Comparison of ENCODE assay signal across 20 cellular contexts in the genomic region with DNA sequence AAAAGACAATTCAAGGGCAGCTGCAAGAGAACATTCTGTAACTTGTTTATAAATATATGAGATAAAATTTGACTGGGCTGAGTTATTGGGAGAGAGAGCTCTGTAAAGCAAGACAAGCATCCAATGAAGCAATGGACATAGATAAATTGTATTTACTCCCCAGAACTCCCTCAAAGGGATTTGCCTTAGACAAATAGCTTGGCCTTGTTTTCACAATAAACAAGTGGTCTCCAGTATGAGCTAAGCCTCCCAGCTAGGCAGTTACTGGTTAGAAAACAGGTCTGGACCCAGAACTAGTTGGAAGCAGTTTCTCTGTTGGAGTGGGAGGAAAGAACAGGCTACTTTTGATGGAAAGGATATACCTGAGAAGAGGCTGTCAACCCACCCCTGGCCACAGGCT. TPM values are rescaled to one million over a fixed set of nuclear protein-coding genes. Genes with fewer than 3 reads are reported as not detected.
DNase-seq lines count a peak whose midpoint lies in the region; ATAC-seq, FAIRE-seq and TF ChIP-seq lines count a peak whose summit lies in the region.
"Had no signal": no experiment of that assay in that cellular context is flagged by ENCODE, and none has a peak within 500 bp of the region (broad histone marks: within the 10 kb centered on the region; RNA-seq: fewer than 3 reads in every experiment).

No MANE protein-coding gene starts in this region.

- TF ChIP-seq POLR2A in K562 (conservative IDR thresholded peaks at IDR 0.05): no peak
- no peak for TF ChIP-seq POLR2A in testis (IDR thresholded peaks at IDR 0.05)

- H3K36me3 ChIP-seq in K562 (ENCODE audit: control insufficient read depth, insufficient read depth, low read length): no peaks in the 10 kb centered on the region
- H3K36me3 ChIP-seq in testis (ENCODE audit: low read depth, missing control alignments): no peaks in the 10 kb centered on the region
- H3K36me3 ChIP-seq: BLaER1 treated with 17β-estradiol and CSF1 and Interleukin-3, amounts not matched to agents 10 nM and 100 nM had no signal

- no peak overlapping the region for H3K27ac ChIP-seq in K562 (ENCODE audit: extremely low read depth, low read depth, low read length)
- H3K27ac ChIP-seq in testis: peak overlapping the region; percentile 52 to 87
- H3K27ac ChIP-seq: BLaER1 treated with 17β-estradiol and CSF1 and Interleukin-3, amounts not matched to agents 10 nM and 100 nM had no signal

- ATAC-seq in K562 (peak; percentile 50; the same call in 2 of the 3 replicates), GM18873 (IDR thresholded peaks at IDR 0.05; ENCODE audit: low FRiP score, unreplicated experiment) (no peak)
- ATAC-seq: CD8-positive, alpha-beta T cell; HCT116 had no signal

- H3K4me1 ChIP-seq in K562 (replicated peaks in 1 of 2; ENCODE audit: control insufficient read depth in 2 of 2, insufficient read depth in 2 of 2, low read length in 2 of 2) (no peaks in the 10 kb centered on the region), testis (peaks cover 29% of the 10 kb centered on the region)
- H3K4me1 ChIP-seq: BLaER1 treated with 17β-estradiol and CSF1 and Interleukin-3, amounts not matched to agents 10 nM and 100 nM had no signal

- no peak for FAIRE-seq in K562 (lab: Jason Lieb, UNC)
- FAIRE-seq: HTR-8/SVneo had no signal

- no TSS peak for BruUV-seq in K562 (replicated peaks; lab: Mats Ljungman, UMichigan)

- peak overlapping the region; percentile 17 for H3K27ac Mint-ChIP-seq in mesothelial cell of epicardium
- H3K27ac Mint-ChIP-seq: B cell; CD8-positive, alpha-beta T cell; HFFc6 had no signal

- peaks cover 12% of the 10 kb centered on the region for H3K4me1 Mint-ChIP-seq in mesothelial cell of epicardium
- H3K4me1 Mint-ChIP-seq: B cell had no signal

- POLR2A ChIA-PET in K562 (lab: Yijun Ruan, JAX): interaction anchor here (1.2 to 2.0 kb wide), 4 partner anchors 9 to 25 kb away, joined by 3 to 6 read pairs (median 4); partner anchors contain the start of gene SUCO

- H3K27me3 ChIP-seq in K562 (ENCODE audit: control insufficient read depth in 2 of 2, insufficient read depth in 2 of 2, low read length in 2 of 2): no peaks in the 10 kb centered on the region; a peak in 1 of 5 replicates
- H3K27me3 ChIP-seq in testis: no peaks in the 10 kb centered on the region
- H3K27me3 ChIP-seq: BLaER1 treated with 17β-estradiol and CSF1 and Interleukin-3, amounts not matched to agents 10 nM and 100 nM had no signal

- CTCF ChIA-PET in K562 (lab: Yijun Ruan, JAX; ENCODE audit: low intra/inter-chr PET ratio): no interaction called here

- H3K4me2 ChIP-seq in K562 (ENCODE audit: insufficient read depth, low read length): no peak overlapping the region
- H3K4me2 ChIP-seq: BLaER1 treated with 17β-estradiol and CSF1 and Interleukin-3, amounts not matched to agents 10 nM and 100 nM had no signal

- no peak for TF ChIP-seq CTCF in K562 (IDR thresholded peaks at IDR 0.05 in 2 of 3, conservative IDR thresholded peaks at IDR 0.05 in 1 of 3; ENCODE audit: insufficient read depth in 2 of 3, low read depth in 1 of 3, low read length in 3 of 3)
- TF ChIP-seq CTCF in mesothelial cell of epicardium (IDR thresholded peaks at IDR 0.05; ENCODE audit: unreplicated experiment): no peak
- TF ChIP-seq CTCF in testis (IDR thresholded peaks at IDR 0.05): no peak

- H3K9me3 ChIP-seq in K562 (replicated peaks; ENCODE audit: control insufficient read depth, insufficient read depth, low read depth, low read length): no peaks in the 10 kb centered on the region
- no peaks in the 10 kb centered on the region for H3K9me3 ChIP-seq in testis
- H3K9me3 ChIP-seq: BLaER1 treated with 17β-estradiol and CSF1 and Interleukin-3, amounts not matched to agents 10 nM and 100 nM had no signal

- H4K20me1 ChIP-seq in K562 (replicated peaks; ENCODE audit: control insufficient read depth, insufficient read depth, low read length): no peaks in the 10 kb centered on the region
- H4K20me1 ChIP-seq: BLaER1 treated with 17β-estradiol and CSF1 and Interleukin-3, amounts not matched to agents 10 nM and 100 nM had no signal

- H3K9me3 Mint-ChIP-seq in mesothelial cell of epicardium: peaks cover 6% of the 10 kb centered on the region
- H3K9me3 Mint-ChIP-seq: CD8-positive, alpha-beta T cell; HFFc6 had no signal

- no peaks in the 10 kb centered on the region for H3K79me2 ChIP-seq in K562 (ENCODE audit: control insufficient read depth, insufficient read depth, low read length)

- H3K36me3 Mint-ChIP-seq in mesothelial cell of epicardium: no peaks in the 10 kb centered on the region
- H3K36me3 Mint-ChIP-seq: CD8-positive, alpha-beta T cell had no signal

- no peak for TF ChIP-seq EP300 in K562 (IDR thresholded peaks at IDR 0.05; ENCODE audit: low read length)

- H3K27me3 Mint-ChIP-seq in mesothelial cell of epicardium (ENCODE audit: low read depth): no peaks in the 10 kb centered on the region

- intact Hi-C loops in K562 (cut with micrococcal nuclease) (no loop called here), testis (cut with DNase I; ENCODE audit: low total_unique reads) (no loop called here)

- in situ Hi-C loops in K562 (cut with MboI): no loop called here

- no peak overlapping the region for H3K4me3 ChIP-seq in K562
- no peak overlapping the region for H3K4me3 ChIP-seq in testis
- H3K4me3 ChIP-seq: BLaER1 treated with 17β-estradiol and CSF1 and Interleukin-3, amounts not matched to agents 10 nM and 100 nM had no signal

- H3K9me1 ChIP-seq in K562 (ENCODE audit: control insufficient read depth, insufficient read depth, low read length): no peaks in the 10 kb centered on the region

- no peak overlapping the region for H3K9ac ChIP-seq in K562 (ENCODE audit: insufficient read depth in 1 of 2, low read depth in 2 of 2, low read length in 2 of 2)
- H3K9ac ChIP-seq: BLaER1 treated with 17β-estradiol and CSF1 and Interleukin-3, amounts not matched to agents 10 nM and 100 nM had no signal

- TF ChIP-seq RAD21 in K562 (CRISPR knock-in tag; conservative IDR thresholded peaks at IDR 0.05 in 1 of 2, IDR thresholded peaks at IDR 0.05 in 1 of 2): no peak

- H3K4me3 Mint-ChIP-seq in mesothelial cell of epicardium: no peak overlapping the region
- H3K4me3 Mint-ChIP-seq: B cell; CD8-positive, alpha-beta T cell; HFFc6 had no signal

- no peak overlapping the region for H2AFZ ChIP-seq in K562 (ENCODE audit: low read depth, low read length)

- DNase-seq in ELF-1 (ENCODE audit: low read depth, low spot score) (peak; percentile 73), K562 (ENCODE audit: extremely low read depth in 1 of 4, low spot score in 3 of 4) (no peak), mesothelial cell of epicardium (ENCODE audit: low spot score in 2 of 2, unreplicated experiment in 2 of 2) (no peak), testis (no peak), NCI-H1436 treated with DMSO at 0.1 percent for 48 hours (lab: John Stamatoyannopoulos, UW) (no peak)
- no peak for DNase-seq in stimulated activated CD4-positive, alpha-beta T cell treated with anti-CD3 and anti-CD28 coated beads, Interleukin-1b, Interleukin-23, amount 100 ng/mL, for 48 hours
- DNase-seq: 8988T; Calu3; CD8-positive, alpha-beta T cell; GDM1; GOT3; H7; HFFc6; IMR-90; KBM-7 had no signal

TF ChIP-seq in K562, 482 proteins besides CTCF, POLR2A, EP300 and RAD21 (continues in another document):
- TF ChIP-seq ZFPM2 (CRISPR knock-in tag; IDR thresholded peaks at IDR 0.05) (no peak), STAT5A (IDR thresholded peaks at IDR 0.05; ENCODE audit: borderline replicate concordance, low read length) (no peak), MEF2D (tag; conservative IDR thresholded peaks at IDR 0.05; ENCODE audit: low read depth) (no peak), ZNF431 (CRISPR knock-in tag; IDR thresholded peaks at IDR 0.05) (no peak)

RNA-seq across cellular contexts. Expression of gene SUCO, which starts 25.2 kb away (rescaled TPM):
- 40.3 and 147 TPM in 2 replicates for total RNA-seq in K562 (2011; cell fraction: chromatin; rRNA removed; ENCODE audit: low replicate concordance)
- 13.8 and 22.6 TPM in 2 replicates for total RNA-seq in K562 (2011; cell fraction: nucleolus; rRNA removed)
- total RNA-seq in K562 (2011; cell fraction: nucleoplasm; rRNA removed): 55.4 and 77.5 TPM in 2 replicates
- total RNA-seq in K562 (2014; rRNA removed): 9.1 and 9.4 TPM in 2 replicates
- 19.2 and 22.3 TPM in 2 replicates for total RNA-seq in K562 (2014; rRNA removed; fragmentation: Illumina TruSeq; extraction: Trizol)
- total RNA-seq in K562 (2015; rRNA removed; fragmentation: Illumina TruSeq; extraction: Trizol): 18.8 and 20.6 TPM in 2 replicates
- 15.9 and 18.5 TPM in 2 replicates for total RNA-seq in K562 (2021)
- polyA plus RNA-seq in K562 (2011; rRNA removed): 15.7 and 15.9 TPM in 2 replicates
- polyA plus RNA-seq in K562 (2011; cell fraction: cytosol; rRNA removed): 1.8 and 4.8 TPM in 2 replicates
- 13.8 and 22.3 TPM in 2 replicates for polyA plus RNA-seq in K562 (2011; cell fraction: nucleus; rRNA removed)
- polyA plus RNA-seq in K562 (2012): 9.6 and 12.5 TPM in 2 replicates
- polyA plus RNA-seq in K562 (2014; fragmentation: Illumina TruSeq; extraction: Trizol): 11.5 and 14.3 TPM in 2 replicates
- 1 to 10 TPM; 2.5 to 3.6 TPM for polyA plus RNA-seq in K562 (2014; fragmentation: Nextera tagmentation; extraction: Ambion mirVana)
- polyA plus RNA-seq in K562 (2014; rRNA removed): 8.0 and 10.7 TPM in 2 replicates
- 39.5 and 71.3 TPM in 2 replicates for polyA minus RNA-seq in K562 (2011; rRNA and poly(A)+ RNA removed)
- polyA minus RNA-seq in K562 (2011; cell fraction: cytosol; rRNA and poly(A)+ RNA removed): 17.1 and 19.9 TPM in 2 replicates
- polyA minus RNA-seq in K562 (2011; cell fraction: nucleus; rRNA and poly(A)+ RNA removed): 35.9 and 73.6 TPM in 2 replicates
- 119 to 122 TPM (median 120 TPM) in 3 replicates for total RNA-seq in mesothelial cell of epicardium
- 100 to 1,000 TPM; 126 to 139 TPM for total RNA-seq in testis
- polyA plus RNA-seq in testis (ENCODE audit: insufficient read depth, low read depth, low replicate concordance): 47.8 TPM
